26 cellular contexts compared by ENCODE assay signal in the genomic region with DNA sequence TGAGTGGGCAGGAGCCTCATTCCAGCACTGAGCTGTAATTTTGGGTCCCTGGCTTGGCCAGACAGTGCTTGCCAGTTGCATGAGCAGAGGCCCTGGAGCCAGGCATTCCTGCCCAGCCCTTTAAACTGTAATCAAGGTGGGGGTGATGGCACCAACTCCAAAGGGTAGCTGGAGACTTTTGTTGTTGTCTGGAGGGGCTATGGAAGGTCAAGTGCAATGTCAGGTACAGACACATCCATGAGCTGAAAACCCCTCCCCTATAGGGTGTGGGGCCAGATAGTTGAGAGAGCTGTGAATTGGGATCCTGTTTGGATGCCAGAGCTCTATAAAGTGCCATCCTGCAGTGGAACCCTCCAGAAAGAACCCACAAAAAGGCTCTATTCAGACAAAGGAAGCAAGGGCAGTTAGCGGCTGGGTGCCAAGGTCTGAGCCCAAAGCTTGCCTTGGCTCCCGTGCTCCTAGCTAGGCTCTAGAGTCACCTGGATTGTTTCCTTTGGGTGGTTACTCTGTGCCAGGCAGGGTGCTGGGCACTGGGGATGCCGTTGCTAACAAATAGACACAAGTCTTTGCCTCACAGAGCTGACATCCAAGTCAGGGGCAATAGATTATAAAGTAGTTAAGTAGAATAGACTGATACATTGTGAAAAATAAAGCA.
"Had no signal": no experiment of that assay in that cellular context is flagged by ENCODE, and none has a peak within 500 bp of the region (broad histone marks: within the 10 kb centered on the region; RNA-seq: fewer than 3 reads in every experiment).

No MANE protein-coding gene starts in this region.

- H3K27me3 Mint-ChIP-seq: naive thymus-derived CD8-positive, alpha-beta T cell; stimulated activated naive CD8-positive, alpha-beta T cell treated with anti-CD3 and anti-CD28 coated beads, Interleukin-15, Interleukin-2, amounts not matched to agents 100 ng/mL and 50 ng/mL, for 24 hours had no signal

- H3K4me3 ChIP-seq: left ventricle myocardium inferior, neural progenitor cell, pancreas, prostate gland, skin epidermis, suprapubic skin, thoracic aorta, tibial artery, upper lobe of right lung had no signal

- H3K9me3 Mint-ChIP-seq: naive thymus-derived CD8-positive, alpha-beta T cell; stimulated activated effector memory CD8-positive, alpha-beta T cell treated with anti-CD3 and anti-CD28 coated beads, Interleukin-12 subunit alpha, Interleukin-12 subunit beta, amount 100 ng/mL, for 72 hours; stimulated activated naive CD8-positive, alpha-beta T cell treated with anti-CD3 and anti-CD28 coated beads, Interleukin-15, Interleukin-2, amounts not matched to agents 100 ng/mL and 50 ng/mL, for 24 hours had no signal

- H3K27ac Mint-ChIP-seq: memory B cell; nephron progenitor cell; stimulated activated effector memory CD8-positive, alpha-beta T cell treated with anti-CD3 and anti-CD28 coated beads, Interleukin-12 subunit alpha, Interleukin-12 subunit beta, amount 100 ng/mL, for 72 hours; stimulated activated naive CD8-positive, alpha-beta T cell treated with anti-CD3 and anti-CD28 coated beads, Interleukin-15, Interleukin-2, amounts not matched to agents 100 ng/mL and 50 ng/mL, for 24 hours had no signal

- H3K9me3 ChIP-seq: left ventricle myocardium inferior, pancreas, prostate gland, suprapubic skin, thoracic aorta, tibial artery, upper lobe of right lung had no signal

- H3K4me3 Mint-ChIP-seq: memory B cell; naive thymus-derived CD8-positive, alpha-beta T cell; nephron progenitor cell; neural progenitor cell; stimulated activated effector memory CD8-positive, alpha-beta T cell treated with anti-CD3 and anti-CD28 coated beads, Interleukin-12 subunit alpha, Interleukin-12 subunit beta, amount 100 ng/mL, for 72 hours; stimulated activated naive CD8-positive, alpha-beta T cell treated with anti-CD3 and anti-CD28 coated beads, Interleukin-15, Interleukin-2, amounts not matched to agents 100 ng/mL and 50 ng/mL, for 24 hours had no signal

- ATAC-seq: naive thymus-derived CD8-positive, alpha-beta T cell; pancreas; right cardiac atrium; sciatic nerve; stimulated activated effector memory CD8-positive, alpha-beta T cell treated with anti-CD3 and anti-CD28 coated beads, Interleukin-12 subunit alpha, Interleukin-12 subunit beta, amount 100 ng/mL, for 72 hours; upper lobe of right lung had no signal

- H3K4me1 ChIP-seq: prostate gland, upper lobe of right lung had no signal

- H3K36me3 ChIP-seq: left ventricle myocardium inferior, neural progenitor cell, pancreas, prostate gland, suprapubic skin, thoracic aorta, tibial artery, upper lobe of right lung had no signal

- H3K27me3 ChIP-seq: neural progenitor cell, pancreas, suprapubic skin, tibial artery, upper lobe of right lung had no signal

- H3K4me1 Mint-ChIP-seq: memory B cell; stimulated activated effector memory CD8-positive, alpha-beta T cell treated with anti-CD3 and anti-CD28 coated beads, Interleukin-12 subunit alpha, Interleukin-12 subunit beta, amount 100 ng/mL, for 72 hours had no signal

- DNase-seq: hypothalamus; islet precursor cell; left ventricle myocardium inferior; naive thymus-derived CD8-positive, alpha-beta T cell; nephron progenitor cell; pancreas; posterior cingulate gyrus; retina; right cardiac atrium; stimulated activated CD4-positive, alpha-beta T cell treated with anti-CD3 and anti-CD28 coated beads, Interleukin-12 subunit alpha, Interleukin-12 subunit beta, amount 100 ng/mL, for 4 hours; stimulated activated CD4-positive, alpha-beta T cell treated with anti-CD3 and anti-CD28 coated beads, Interleukin-15, amount 100 ng/mL, for 24 hours; stimulated activated CD4-positive, alpha-beta T cell treated with anti-CD3 and anti-CD28 coated beads, Interleukin-2, amount 100 ng/mL, for 24 hours; stimulated activated CD4-positive, alpha-beta T cell treated with anti-CD3 and anti-CD28 coated beads, Interleukin-4, amount 100 ng/mL, for 1 hour; stimulated activated naive CD4-positive, alpha-beta T cell; tibial artery; trophoblast cell; upper lobe of right lung had no signal

- H3K27ac ChIP-seq: left ventricle myocardium inferior, neural progenitor cell, pancreas, prostate gland, skin epidermis, suprapubic skin, thoracic aorta, tibial artery, upper lobe of right lung had no signal

- H3K36me3 Mint-ChIP-seq: memory B cell; naive thymus-derived CD8-positive, alpha-beta T cell; neural progenitor cell; stimulated activated effector memory CD8-positive, alpha-beta T cell treated with anti-CD3 and anti-CD28 coated beads, Interleukin-12 subunit alpha, Interleukin-12 subunit beta, amount 100 ng/mL, for 72 hours had no signal
